ENCODE assay signal across 40 cellular contexts in genomic region chr16:79806757-79807156, GRCh38.
"Had no signal": no experiment of that assay in that cellular context is flagged by ENCODE, and none has a peak within 500 bp of the region (broad histone marks: within the 10 kb centered on the region; RNA-seq: fewer than 3 reads in every experiment).

No MANE protein-coding gene starts in this region.

- H3K36me3 Mint-ChIP-seq: activated naive CD4-positive, alpha-beta T cell treated with anti-CD3 and anti-CD28 coated beads, Interleukin-2, amount 10 ng/mL, durations not matched to agents 7 days and 5 days; activated naive CD4-positive, alpha-beta T cell treated with anti-CD3 and anti-CD28 coated beads, Interleukin-2, amount 50 U/mL, for 24 hours; activated naive CD4-positive, alpha-beta T cell treated with anti-CD3 and anti-CD28 coated beads, Interleukin-2, amount 50 U/mL, for 72 hours; activated naive CD8-positive, alpha-beta T cell; activated naive CD8-positive, alpha-beta T cell treated with anti-CD3 and anti-CD28 coated beads for 36 hours; activated naive CD8-positive, alpha-beta T cell treated with anti-CD3 and anti-CD28 coated beads, Interleukin-2, amount 10 ng/mL, durations not matched to agents 7 days and 5 days; brain had no signal

- ATAC-seq: activated naive CD4-positive, alpha-beta T cell treated with anti-CD3 and anti-CD28 coated beads, Interleukin-2, amount 50 U/mL, for 72 hours; activated naive CD8-positive, alpha-beta T cell treated with anti-CD3 and anti-CD28 coated beads, Interleukin-2, amount 50 U/mL, for 24 hours; activated T-cell treated with anti-CD3 and anti-CD28 coated beads, Interleukin-2, amount 50 U/mL, for 4 hours; activated T-cell treated with anti-CD3 and anti-CD28 coated beads, Interleukin-2, amount 50 U/mL, for 72 hours; activated T-helper 17 cell treated with anti-CD3 and anti-CD28 coated beads, Interleukin-2, amount 50 U/mL, for 72 hours; body of pancreas had no signal

- H3K36me3 ChIP-seq: adrenal gland, ascending aorta, brain microvascular endothelial cell, breast epithelium, cardiac muscle cell had no signal

- H3K4me3 ChIP-seq: adrenal gland, ascending aorta, body of pancreas, breast epithelium, cardiac muscle cell had no signal

- H3K27ac ChIP-seq: adrenal gland, ascending aorta, body of pancreas, brain microvascular endothelial cell, breast epithelium, cardiac muscle cell had no signal

- H3K9me3 Mint-ChIP-seq: activated naive CD4-positive, alpha-beta T cell treated with anti-CD3 and anti-CD28 coated beads for 36 hours; activated naive CD4-positive, alpha-beta T cell treated with anti-CD3 and anti-CD28 coated beads, Interleukin-2, amount 10 ng/mL, durations not matched to agents 7 days and 5 days; activated naive CD4-positive, alpha-beta T cell treated with anti-CD3 and anti-CD28 coated beads, Interleukin-2, amount 50 U/mL, for 24 hours; activated naive CD8-positive, alpha-beta T cell treated with anti-CD3 and anti-CD28 coated beads for 36 hours; activated naive CD8-positive, alpha-beta T cell treated with anti-CD3 and anti-CD28 coated beads, Interleukin-2, amount 10 ng/mL, durations not matched to agents 7 days and 5 days; activated T-cell treated with anti-CD3 and anti-CD28 coated beads, Interleukin-2, amount 50 U/mL, for 24 hours; activated T-cell treated with anti-CD3 and anti-CD28 coated beads, Interleukin-2, amount 50 U/mL, for 4 hours; activated T-helper 17 cell treated with anti-CD3 and anti-CD28 coated beads, Interleukin-2, amount 50 U/mL, for 72 hours; activated T-helper 2 cell treated with anti-CD3 and anti-CD28 coated beads, Interferon-gamma antibody, Interleukin-2, Interleukin-4, amounts not matched to agents 10 μg/mL and 5 μg/mL and 100 μg/mL, durations not matched to agents 14 hours and 24 hours and 36 hours; central memory CD8-positive, alpha-beta T cell had no signal

- H3K9me3 ChIP-seq: adrenal gland, ascending aorta, body of pancreas, breast epithelium had no signal

- H3K4me1 ChIP-seq: adrenal gland, ascending aorta, body of pancreas, breast epithelium had no signal

- H3K27me3 ChIP-seq: adrenal gland, ascending aorta, body of pancreas, brain microvascular endothelial cell, breast epithelium, cardiac muscle cell had no signal

- H3K27ac Mint-ChIP-seq: activated naive CD4-positive, alpha-beta T cell treated with anti-CD3 and anti-CD28 coated beads for 36 hours; activated naive CD4-positive, alpha-beta T cell treated with anti-CD3 and anti-CD28 coated beads, Interleukin-2, amount 10 ng/mL, durations not matched to agents 7 days and 5 days; activated naive CD4-positive, alpha-beta T cell treated with anti-CD3 and anti-CD28 coated beads, Interleukin-2, amount 50 U/mL, for 24 hours; activated naive CD4-positive, alpha-beta T cell treated with anti-CD3 and anti-CD28 coated beads, Interleukin-2, amount 50 U/mL, for 72 hours; activated naive CD8-positive, alpha-beta T cell; activated naive CD8-positive, alpha-beta T cell treated with anti-CD3 and anti-CD28 coated beads for 36 hours; activated naive CD8-positive, alpha-beta T cell treated with anti-CD3 and anti-CD28 coated beads, Interleukin-2, amount 10 ng/mL, durations not matched to agents 7 days and 5 days; activated naive CD8-positive, alpha-beta T cell treated with anti-CD3 and anti-CD28 coated beads, Interleukin-2, amount 50 U/mL, for 24 hours; activated T-cell treated with anti-CD3 and anti-CD28 coated beads, Interleukin-2, amount 50 U/mL, for 24 hours; activated T-cell treated with anti-CD3 and anti-CD28 coated beads, Interleukin-2, amount 50 U/mL, for 72 hours; activated T-helper 1 cell treated with anti-CD3 and anti-CD28 coated beads, Interleukin-12 subunit alpha, Interleukin-12 subunit beta, Interleukin-2, Interleukin-4 antibody, amounts not matched to agents 30 ng/mL and 10 ng/mL and 1 ng/mL, durations not matched to agents 14 hours and 24 hours and 36 hours; activated T-helper 17 cell treated with anti-CD3 and anti-CD28 coated beads, Interleukin-2, amount 50 U/mL, for 72 hours; activated T-helper 2 cell treated with anti-CD3 and anti-CD28 coated beads, Interferon-gamma antibody, Interleukin-2, Interleukin-4, amounts not matched to agents 10 μg/mL and 5 μg/mL and 100 μg/mL, durations not matched to agents 14 hours and 24 hours and 36 hours had no signal

- DNase-seq: activated effector memory CD4-positive, alpha-beta T cell treated with anti-CD3 and anti-CD28 coated beads, Interleukin-2, amount 50 U/mL, for 16 hours; activated effector memory CD4-positive, alpha-beta T cell treated with Interleukin-2 at 50 U/mL for 16 hours; activated gamma-delta T cell; activated gamma-delta T cell treated with Interleukin-2 at 50 U/mL for 16 hours; activated naive CD4-positive, alpha-beta T cell; activated naive CD4-positive, alpha-beta T cell treated with anti-CD3 and anti-CD28 coated beads for 36 hours; activated naive CD4-positive, alpha-beta T cell treated with anti-CD3 and anti-CD28 coated beads, Interleukin-2, amount 10 ng/mL, durations not matched to agents 7 days and 5 days; activated naive CD4-positive, alpha-beta T cell treated with anti-CD3 and anti-CD28 coated beads, Interleukin-2, amount 50 U/mL, for 16 hours; activated naive CD4-positive, alpha-beta T cell treated with Interleukin-2 at 50 U/mL for 16 hours; activated naive CD8-positive, alpha-beta T cell treated with anti-CD3 and anti-CD28 coated beads for 36 hours; activated naive CD8-positive, alpha-beta T cell treated with anti-CD3 and anti-CD28 coated beads, Interleukin-2, amount 10 ng/mL, durations not matched to agents 7 days and 5 days; activated naive CD8-positive, alpha-beta T cell treated with anti-CD3 and anti-CD28 coated beads, Interleukin-2, amount 50 U/mL, for 24 hours; activated T-cell treated with anti-CD3 and anti-CD28 coated beads, Interleukin-2, amount 50 U/mL, for 1 hour; activated T-cell treated with anti-CD3 and anti-CD28 coated beads, Interleukin-2, amount 50 U/mL, for 24 hours; activated T-cell treated with anti-CD3 and anti-CD28 coated beads, Interleukin-2, amount 50 U/mL, for 4 hours; activated T-cell treated with anti-CD3 and anti-CD28 coated beads, Interleukin-2, amount 50 U/mL, for 48 hours; activated T-cell treated with anti-CD3 and anti-CD28 coated beads, Interleukin-2, amount 50 U/mL, for 72 hours; adrenal gland; amniotic stem cell; amygdala; anterior cingulate cortex; aorta; body of pancreas; brain microvascular endothelial cell; caudate nucleus; central memory CD4-positive, alpha-beta T cell; cerebellar nuclear complex had no signal

- FAIRE-seq: astrocyte, bronchial epithelial cell had no signal

- H3K4me1 Mint-ChIP-seq: activated naive CD4-positive, alpha-beta T cell treated with anti-CD3 and anti-CD28 coated beads, Interleukin-2, amount 10 ng/mL, durations not matched to agents 7 days and 5 days; activated naive CD4-positive, alpha-beta T cell treated with anti-CD3 and anti-CD28 coated beads, Interleukin-2, amount 50 U/mL, for 24 hours; activated naive CD8-positive, alpha-beta T cell treated with anti-CD3 and anti-CD28 coated beads for 36 hours; activated naive CD8-positive, alpha-beta T cell treated with anti-CD3 and anti-CD28 coated beads, Interleukin-2, amount 10 ng/mL, durations not matched to agents 7 days and 5 days; activated naive CD8-positive, alpha-beta T cell treated with anti-CD3 and anti-CD28 coated beads, Interleukin-2, amount 50 U/mL, for 24 hours; activated T-helper 17 cell treated with anti-CD3 and anti-CD28 coated beads, Interleukin-2, amount 50 U/mL, for 72 hours; central memory CD8-positive, alpha-beta T cell had no signal

- H3K4me3 Mint-ChIP-seq: activated naive CD4-positive, alpha-beta T cell treated with anti-CD3 and anti-CD28 coated beads for 36 hours; activated naive CD4-positive, alpha-beta T cell treated with anti-CD3 and anti-CD28 coated beads, Interleukin-2, amount 10 ng/mL, durations not matched to agents 7 days and 5 days; activated naive CD4-positive, alpha-beta T cell treated with anti-CD3 and anti-CD28 coated beads, Interleukin-2, amount 50 U/mL, for 24 hours; activated naive CD8-positive, alpha-beta T cell; activated naive CD8-positive, alpha-beta T cell treated with anti-CD3 and anti-CD28 coated beads for 36 hours; activated naive CD8-positive, alpha-beta T cell treated with anti-CD3 and anti-CD28 coated beads, Interleukin-2, amount 10 ng/mL, durations not matched to agents 7 days and 5 days; activated naive CD8-positive, alpha-beta T cell treated with anti-CD3 and anti-CD28 coated beads, Interleukin-2, amount 50 U/mL, for 24 hours; activated T-cell treated with anti-CD3 and anti-CD28 coated beads, Interleukin-2, amount 50 U/mL, for 24 hours; activated T-cell treated with anti-CD3 and anti-CD28 coated beads, Interleukin-2, amount 50 U/mL, for 4 hours; activated T-cell treated with anti-CD3 and anti-CD28 coated beads, Interleukin-2, amount 50 U/mL, for 72 hours; activated T-helper 1 cell treated with anti-CD3 and anti-CD28 coated beads, Interleukin-12 subunit alpha, Interleukin-12 subunit beta, Interleukin-2, Interleukin-4 antibody, amounts not matched to agents 30 ng/mL and 10 ng/mL and 1 ng/mL, durations not matched to agents 14 hours and 24 hours and 36 hours; activated T-helper 17 cell treated with anti-CD3 and anti-CD28 coated beads, Interleukin-2, amount 50 U/mL, for 72 hours; brain; central memory CD8-positive, alpha-beta T cell had no signal

- H3K27me3 Mint-ChIP-seq: activated naive CD8-positive, alpha-beta T cell; activated naive CD8-positive, alpha-beta T cell treated with anti-CD3 and anti-CD28 coated beads for 36 hours had no signal
